1 cellular context compared by ENCODE assay signal in the genomic region with DNA sequence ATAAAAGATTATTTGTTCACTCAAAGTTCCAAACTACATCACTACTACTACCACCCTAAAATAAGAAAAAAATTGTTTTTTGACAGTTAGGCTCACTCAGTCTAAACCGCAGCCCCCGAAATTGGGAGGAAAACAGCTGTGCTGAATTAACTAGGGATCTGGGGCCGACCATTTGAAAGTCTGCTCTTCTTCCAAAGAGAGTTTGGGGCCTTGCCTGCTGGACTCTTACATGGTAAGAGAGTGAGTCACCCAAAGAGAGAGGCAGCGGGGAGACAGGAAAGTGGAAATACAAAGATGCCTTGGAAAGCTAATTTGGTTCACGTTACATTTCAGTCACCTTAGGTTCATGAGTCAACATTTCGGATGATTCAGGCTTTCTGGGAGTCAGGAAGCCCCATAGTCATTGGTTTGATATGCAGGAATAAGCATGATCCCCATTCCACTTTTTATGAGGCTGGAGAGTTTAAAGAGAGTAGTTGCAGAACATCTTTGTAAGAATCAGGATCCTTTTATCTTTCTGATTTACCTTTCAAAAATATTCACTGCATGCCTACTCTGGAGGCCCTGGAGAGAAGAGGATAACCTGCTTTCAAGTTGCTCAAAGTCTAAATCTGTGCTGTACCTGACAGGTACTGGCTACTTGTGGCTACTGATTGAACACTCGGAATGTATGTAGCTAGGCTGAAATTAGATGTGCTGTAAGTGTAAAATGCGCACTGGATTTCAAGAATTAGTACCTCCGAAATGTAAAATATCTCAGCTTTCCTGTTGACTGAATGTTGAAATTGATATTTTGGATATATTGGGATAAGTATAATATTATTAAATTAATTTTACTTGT.
TF ChIP-seq lines count a peak whose summit lies in the region.

No MANE protein-coding gene starts in this region.

TF ChIP-seq in HEK293, 187 proteins besides CTCF, POLR2A, EP300 and RAD21 (continued from another document):
- TF ChIP-seq, protein P1, sequence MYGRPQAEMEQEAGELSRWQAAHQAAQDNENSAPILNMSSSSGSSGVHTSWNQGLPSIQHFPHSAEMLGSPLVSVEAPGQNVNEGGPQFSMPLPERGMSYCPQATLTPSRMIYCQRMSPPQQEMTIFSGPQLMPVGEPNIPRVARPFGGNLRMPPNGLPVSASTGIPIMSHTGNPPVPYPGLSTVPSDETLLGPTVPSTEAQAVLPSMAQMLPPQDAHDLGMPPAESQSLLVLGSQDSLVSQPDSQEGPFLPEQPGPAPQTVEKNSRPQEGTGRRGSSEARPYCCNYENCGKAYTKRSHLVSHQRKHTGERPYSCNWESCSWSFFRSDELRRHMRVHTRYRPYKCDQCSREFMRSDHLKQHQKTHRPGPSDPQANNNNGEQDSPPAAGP (tag by site-specific recombination; IDR thresholded peaks at IDR 0.05) = no peak
- TF ChIP-seq ZNF76 (tag by site-specific recombination; IDR thresholded peaks at IDR 0.05; ENCODE audit: borderline replicate concordance, low read depth) (0 out of 2 replicates have a peak, but pooled peaks have one; percentile 10), GLI4 (tag by site-specific recombination; IDR thresholded peaks at IDR 0.05) (no peak), REPIN1 (tag by site-specific recombination; IDR thresholded peaks at IDR 0.05; ENCODE audit: low read depth) (no peak), ZNF623 (tag by site-specific recombination; IDR thresholded peaks at IDR 0.05) (no peak; the same call in 1 of the 2 replicates), ZNF544 (tag by site-specific recombination; IDR thresholded peaks at IDR 0.05) (no peak), OVOL3 (tag by site-specific recombination; IDR thresholded peaks at IDR 0.05) (no peak), ZNF660 (tag by site-specific recombination; IDR thresholded peaks at IDR 0.05) (peak; percentile 76; the same call in 1 of the 2 replicates), ZBTB20 (tag by site-specific recombination; IDR thresholded peaks at IDR 0.05) (peak; percentile 60; the same call in 1 of the 2 replicates), ZNF140 (tag by site-specific recombination; IDR thresholded peaks at IDR 0.05) (no peak), ZNF24 (tag by site-specific recombination; IDR thresholded peaks at IDR 0.05) (peak; percentile 50; the same call in 1 of the 2 replicates), ZNF561 (tag by site-specific recombination; IDR thresholded peaks at IDR 0.05; ENCODE audit: borderline replicate concordance) (no peak), ZBTB48 (tag by site-specific recombination; IDR thresholded peaks at IDR 0.05) (peak; percentile 89), SCRT1 (tag by site-specific recombination; IDR thresholded peaks at IDR 0.05; ENCODE audit: borderline replicate concordance) (no peak), ZBTB44 (tag by site-specific recombination; IDR thresholded peaks at IDR 0.05) (no peak), ZNF610 (tag by site-specific recombination; IDR thresholded peaks at IDR 0.05; ENCODE audit: borderline replicate concordance) (no peak), ZNF514 (tag by site-specific recombination; IDR thresholded peaks at IDR 0.05) (no peak), ZNF600 (tag by site-specific recombination; IDR thresholded peaks at IDR 0.05) (peak; percentile 51; the same call in 1 of the 2 replicates), ZNF26 (tag by site-specific recombination; IDR thresholded peaks at IDR 0.05) (no peak), WT1 (tag by site-specific recombination; IDR thresholded peaks at IDR 0.05) (0 out of 2 replicates have a peak, but pooled peaks have one; percentile 7), ZBTB1 (tag by site-specific recombination; IDR thresholded peaks at IDR 0.05) (no peak), ZNF133 (tag by site-specific recombination; IDR thresholded peaks at IDR 0.05) (no peak), ZNF707 (tag by site-specific recombination; IDR thresholded peaks at IDR 0.05) (no peak), ZNF785 (tag by site-specific recombination; IDR thresholded peaks at IDR 0.05) (no peak), ZNF324 (tag by site-specific recombination; IDR thresholded peaks at IDR 0.05) (0 out of 2 replicates have a peak, but pooled peaks have one; percentile 26), MYNN (tag by site-specific recombination; IDR thresholded peaks at IDR 0.05; ENCODE audit: borderline replicate concordance) (0 out of 2 replicates have a peak, but pooled peaks have one; percentile 21), ZBTB21 (tag by site-specific recombination; IDR thresholded peaks at IDR 0.05) (0 out of 2 replicates have a peak, but pooled peaks have one; percentile 12), ZSCAN30 (tag by site-specific recombination; IDR thresholded peaks at IDR 0.05) (0 out of 2 replicates have a peak, but pooled peaks have one; percentile 39), KLF10 (tag by site-specific recombination; IDR thresholded peaks at IDR 0.05) (peak; percentile 33; the same call in 1 of the 2 replicates), BCL11A (tag by site-specific recombination; IDR thresholded peaks at IDR 0.05; ENCODE audit: low read depth) (peak; percentile 38; the same call in 1 of the 2 replicates), ZNF366 (tag by site-specific recombination; conservative IDR thresholded peaks at IDR 0.05) (peak; percentile 88), PRDM1 (tag by site-specific recombination; IDR thresholded peaks at IDR 0.05) (peak; percentile 90), ZEB2 (tag by site-specific recombination; IDR thresholded peaks at IDR 0.05) (peak; percentile 15; the same call in 1 of the 2 replicates), MZF1 (tag by site-specific recombination; IDR thresholded peaks at IDR 0.05; ENCODE audit: borderline replicate concordance) (peak; percentile 78; the same call in 1 of the 2 replicates), ZXDB (tag by site-specific recombination; IDR thresholded peaks at IDR 0.05) (0 out of 2 replicates have a peak, but pooled peaks have one; percentile 30), SCRT2 (tag by site-specific recombination; IDR thresholded peaks at IDR 0.05) (peak; percentile 34; the same call in 1 of the 2 replicates), ZFP69B (tag by site-specific recombination; IDR thresholded peaks at IDR 0.05) (0 out of 2 replicates have a peak, but pooled peaks have one; percentile 36), ZNF664 (tag by site-specific recombination; IDR thresholded peaks at IDR 0.05) (no peak)
- TF ChIP-seq, protein P2, sequence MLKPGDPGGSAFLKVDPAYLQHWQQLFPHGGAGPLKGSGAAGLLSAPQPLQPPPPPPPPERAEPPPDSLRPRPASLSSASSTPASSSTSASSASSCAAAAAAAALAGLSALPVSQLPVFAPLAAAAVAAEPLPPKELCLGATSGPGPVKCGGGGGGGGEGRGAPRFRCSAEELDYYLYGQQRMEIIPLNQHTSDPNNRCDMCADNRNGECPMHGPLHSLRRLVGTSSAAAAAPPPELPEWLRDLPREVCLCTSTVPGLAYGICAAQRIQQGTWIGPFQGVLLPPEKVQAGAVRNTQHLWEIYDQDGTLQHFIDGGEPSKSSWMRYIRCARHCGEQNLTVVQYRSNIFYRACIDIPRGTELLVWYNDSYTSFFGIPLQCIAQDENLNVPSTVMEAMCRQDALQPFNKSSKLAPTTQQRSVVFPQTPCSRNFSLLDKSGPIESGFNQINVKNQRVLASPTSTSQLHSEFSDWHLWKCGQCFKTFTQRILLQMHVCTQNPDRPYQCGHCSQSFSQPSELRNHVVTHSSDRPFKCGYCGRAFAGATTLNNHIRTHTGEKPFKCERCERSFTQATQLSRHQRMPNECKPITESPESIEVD (tag by site-specific recombination; IDR thresholded peaks at IDR 0.05) = 0 out of 2 replicates have a peak, but pooled peaks have one; percentile 29
- TF ChIP-seq, protein P3, sequence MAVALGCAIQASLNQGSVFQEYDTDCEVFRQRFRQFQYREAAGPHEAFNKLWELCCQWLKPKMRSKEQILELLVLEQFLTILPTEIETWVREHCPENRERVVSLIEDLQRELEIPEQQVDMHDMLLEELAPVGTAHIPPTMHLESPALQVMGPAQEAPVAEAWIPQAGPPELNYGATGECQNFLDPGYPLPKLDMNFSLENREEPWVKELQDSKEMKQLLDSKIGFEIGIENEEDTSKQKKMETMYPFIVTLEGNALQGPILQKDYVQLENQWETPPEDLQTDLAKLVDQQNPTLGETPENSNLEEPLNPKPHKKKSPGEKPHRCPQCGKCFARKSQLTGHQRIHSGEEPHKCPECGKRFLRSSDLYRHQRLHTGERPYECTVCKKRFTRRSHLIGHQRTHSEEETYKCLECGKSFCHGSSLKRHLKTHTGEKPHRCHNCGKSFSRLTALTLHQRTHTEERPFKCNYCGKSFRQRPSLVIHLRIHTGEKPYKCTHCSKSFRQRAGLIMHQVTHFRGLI (tag by site-specific recombination; IDR thresholded peaks at IDR 0.05) = peak; percentile 16; the same call in 1 of the 2 replicates
- TF ChIP-seq, protein P4, sequence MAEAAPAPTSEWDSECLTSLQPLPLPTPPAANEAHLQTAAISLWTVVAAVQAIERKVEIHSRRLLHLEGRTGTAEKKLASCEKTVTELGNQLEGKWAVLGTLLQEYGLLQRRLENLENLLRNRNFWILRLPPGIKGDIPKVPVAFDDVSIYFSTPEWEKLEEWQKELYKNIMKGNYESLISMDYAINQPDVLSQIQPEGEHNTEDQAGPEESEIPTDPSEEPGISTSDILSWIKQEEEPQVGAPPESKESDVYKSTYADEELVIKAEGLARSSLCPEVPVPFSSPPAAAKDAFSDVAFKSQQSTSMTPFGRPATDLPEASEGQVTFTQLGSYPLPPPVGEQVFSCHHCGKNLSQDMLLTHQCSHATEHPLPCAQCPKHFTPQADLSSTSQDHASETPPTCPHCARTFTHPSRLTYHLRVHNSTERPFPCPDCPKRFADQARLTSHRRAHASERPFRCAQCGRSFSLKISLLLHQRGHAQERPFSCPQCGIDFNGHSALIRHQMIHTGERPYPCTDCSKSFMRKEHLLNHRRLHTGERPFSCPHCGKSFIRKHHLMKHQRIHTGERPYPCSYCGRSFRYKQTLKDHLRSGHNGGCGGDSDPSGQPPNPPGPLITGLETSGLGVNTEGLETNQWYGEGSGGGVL (tag by site-specific recombination; IDR thresholded peaks at IDR 0.05) = 0 out of 2 replicates have a peak, but pooled peaks have one; percentile 24
- TF ChIP-seq, protein P5, sequence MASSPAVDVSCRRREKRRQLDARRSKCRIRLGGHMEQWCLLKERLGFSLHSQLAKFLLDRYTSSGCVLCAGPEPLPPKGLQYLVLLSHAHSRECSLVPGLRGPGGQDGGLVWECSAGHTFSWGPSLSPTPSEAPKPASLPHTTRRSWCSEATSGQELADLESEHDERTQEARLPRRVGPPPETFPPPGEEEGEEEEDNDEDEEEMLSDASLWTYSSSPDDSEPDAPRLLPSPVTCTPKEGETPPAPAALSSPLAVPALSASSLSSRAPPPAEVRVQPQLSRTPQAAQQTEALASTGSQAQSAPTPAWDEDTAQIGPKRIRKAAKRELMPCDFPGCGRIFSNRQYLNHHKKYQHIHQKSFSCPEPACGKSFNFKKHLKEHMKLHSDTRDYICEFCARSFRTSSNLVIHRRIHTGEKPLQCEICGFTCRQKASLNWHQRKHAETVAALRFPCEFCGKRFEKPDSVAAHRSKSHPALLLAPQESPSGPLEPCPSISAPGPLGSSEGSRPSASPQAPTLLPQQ (tag by site-specific recombination; IDR thresholded peaks at IDR 0.05) = peak; percentile 29; the same call in 1 of the 2 replicates
- TF ChIP-seq, protein P6, sequence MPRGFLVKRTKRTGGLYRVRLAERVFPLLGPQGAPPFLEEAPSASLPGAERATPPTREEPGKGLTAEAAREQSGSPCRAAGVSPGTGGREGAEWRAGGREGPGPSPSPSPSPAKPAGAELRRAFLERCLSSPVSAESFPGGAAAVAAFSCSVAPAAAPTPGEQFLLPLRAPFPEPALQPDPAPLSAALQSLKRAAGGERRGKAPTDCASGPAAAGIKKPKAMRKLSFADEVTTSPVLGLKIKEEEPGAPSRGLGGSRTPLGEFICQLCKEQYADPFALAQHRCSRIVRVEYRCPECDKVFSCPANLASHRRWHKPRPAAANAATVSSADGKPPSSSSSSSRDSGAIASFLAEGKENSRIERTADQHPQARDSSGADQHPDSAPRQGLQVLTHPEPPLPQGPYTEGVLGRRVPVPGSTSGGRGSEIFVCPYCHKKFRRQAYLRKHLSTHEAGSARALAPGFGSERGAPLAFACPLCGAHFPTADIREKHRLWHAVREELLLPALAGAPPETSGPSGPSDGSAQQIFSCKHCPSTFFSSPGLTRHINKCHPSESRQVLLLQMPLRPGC (tag by site-specific recombination; IDR thresholded peaks at IDR 0.05) = 0 out of 2 replicates have a peak, but pooled peaks have one; percentile 43
